11 cellular contexts compared by ENCODE assay signal in genomic region chr14:54465654-54466053, GRCh38.
"Had no signal": no experiment of that assay in that cellular context is flagged by ENCODE, and none has a peak within 500 bp of the region (broad histone marks: within the 10 kb centered on the region; RNA-seq: fewer than 3 reads in every experiment).

No MANE protein-coding gene starts in this region.

- H3K27ac Mint-ChIP-seq: activated naive CD8-positive, alpha-beta T cell treated with anti-CD3 and anti-CD28 coated beads for 36 hours had no signal

- DNase-seq: activated CD4-positive, alpha-beta T cell treated with anti-CD3 and anti-CD28 coated beads, Interleukin-2, amount 50 U/mL, for 4 hours; activated effector memory CD4-positive, alpha-beta T cell treated with anti-CD3 and anti-CD28 coated beads, Interleukin-2, amount 50 U/mL, for 16 hours; activated naive CD8-positive, alpha-beta T cell treated with anti-CD3 and anti-CD28 coated beads for 36 hours; activated T-cell treated with anti-CD3 and anti-CD28 coated beads, Interleukin-2, amount 50 U/mL, for 1 hour; colonic mucosa; heart right ventricle; left ventricle myocardium superior; posterior cingulate gyrus; small intestine; thyroid gland had no signal

- H3K4me3 Mint-ChIP-seq: activated naive CD8-positive, alpha-beta T cell treated with anti-CD3 and anti-CD28 coated beads for 36 hours had no signal

- H3K36me3 ChIP-seq: colonic mucosa, right atrium auricular region, thyroid gland had no signal

- H3K27me3 Mint-ChIP-seq: activated naive CD8-positive, alpha-beta T cell treated with anti-CD3 and anti-CD28 coated beads for 36 hours had no signal

- H3K27me3 ChIP-seq: colonic mucosa, heart right ventricle, right atrium auricular region, thyroid gland had no signal

- ATAC-seq: heart right ventricle, left ventricle myocardium superior had no signal

- H3K4me3 ChIP-seq: colonic mucosa, heart right ventricle, right atrium auricular region, thyroid gland had no signal
